ENCODE assay signal across 14 cellular contexts in genomic region chrX:47078129-47079043, GRCh38. TPM values are rescaled to one million over a fixed set of nuclear protein-coding genes. Genes with fewer than 3 reads are reported as not detected.
A peak's percentile ranks its signal among the peaks of the same experiment; 100 is the strongest.
DNase-seq lines count a peak whose midpoint lies in the region; ATAC-seq and TF ChIP-seq lines count a peak whose summit lies in the region.
"Had no signal": no experiment of that assay in that cellular context is flagged by ENCODE, and none has a peak within 500 bp of the region (broad histone marks: within the 10 kb centered on the region; RNA-seq: fewer than 3 reads in every experiment).

Gene RGN (plus strand): TSS chrX:47078443. CDS start chrX:47081145, 2,702 bp downstream.

- H3K36me3 ChIP-seq in hepatocyte (replicated peaks; ENCODE audit: insufficient read depth, low read depth), result no peaks in the 10 kb centered on the region
- H3K36me3 ChIP-seq: BE2C had no signal

- no peaks in the 10 kb centered on the region for H3K4me1 ChIP-seq in hepatocyte (ENCODE audit: insufficient read depth)
- H3K4me1 ChIP-seq: BE2C had no signal

- no peaks in the 10 kb centered on the region for H3K27me3 ChIP-seq in hepatocyte
- H3K27me3 ChIP-seq: BE2C had no signal

- peaks cover 13% of the 10 kb centered on the region for H3K4me1 Mint-ChIP-seq in progenitor cell of endocrine pancreas (ENCODE audit: low read depth)
- no peaks in the 10 kb centered on the region for H3K4me1 Mint-ChIP-seq in chondrocyte (ENCODE audit: low read depth)
- H3K4me1 Mint-ChIP-seq: nephron had no signal

- H3K9me3 Mint-ChIP-seq in progenitor cell of endocrine pancreas (ENCODE audit: low read depth) (peaks cover under 1% of the 10 kb centered on the region), chondrocyte (ENCODE audit: low read depth) (peaks cover 1% of the 10 kb centered on the region)
- H3K9me3 Mint-ChIP-seq: effector memory CD8-positive, alpha-beta T cell had no signal

- no peaks in the 10 kb centered on the region for H3K79me2 ChIP-seq in hepatocyte

- WGBS in hepatocyte (ENCODE audit: low lambda C conversion rate, missing lambda C conversion rate), result 68% methylated on average over 31 of the region's 59 CpGs

- no peaks in the 10 kb centered on the region for H3K9me2 ChIP-seq in hepatocyte (replicated peaks; ENCODE audit: insufficient read depth)

- peak within 1 kb of the TSS; percentile 69 for H3K4me2 ChIP-seq in hepatocyte

- no peaks in the 10 kb centered on the region for H3K27me3 Mint-ChIP-seq in progenitor cell of endocrine pancreas
- no peaks in the 10 kb centered on the region for H3K27me3 Mint-ChIP-seq in chondrocyte (ENCODE audit: low read depth)
- H3K27me3 Mint-ChIP-seq: effector memory CD8-positive, alpha-beta T cell had no signal

- H3K27ac ChIP-seq in hepatocyte, result peak within 1 kb of the TSS; percentile 84

- H3K36me3 Mint-ChIP-seq in progenitor cell of endocrine pancreas (ENCODE audit: insufficient read depth) (no peaks in the 10 kb centered on the region), chondrocyte (ENCODE audit: low read depth) (no peaks in the 10 kb centered on the region)

- no peak within 1 kb of the TSS for H3K27ac Mint-ChIP-seq in progenitor cell of endocrine pancreas
- H3K27ac Mint-ChIP-seq in chondrocyte (ENCODE audit: unreplicated experiment), result no peak within 1 kb of the TSS
- H3K27ac Mint-ChIP-seq: effector memory CD8-positive, alpha-beta T cell; nephron had no signal

- DNase-seq in AG10803 (ENCODE audit: low read depth), result peak; percentile 13
- no peak for DNase-seq in cardiac fibroblast (ENCODE audit: low read depth in 2 of 2)
- peak; percentile 32 for DNase-seq in hepatocyte (ENCODE audit: low spot score)
- peak; percentile 10 for DNase-seq in progenitor cell of endocrine pancreas (ENCODE audit: low spot score, unreplicated experiment)
- no peak for DNase-seq in chondrocyte (ENCODE audit: low spot score)
- no peak for DNase-seq in NCI-H1417 treated with DMSO at 0.1 percent for 48 hours (lab: John Stamatoyannopoulos, UW)
- no peak for DNase-seq in NCI-H1105 treated with DMSO at 0.1 percent for 48 hours (lab: John Stamatoyannopoulos, UW)
- DNase-seq: activated T-cell treated with anti-CD3 and anti-CD28 coated beads, Interleukin-2, amount 50 U/mL, for 48 hours; BE2C; effector memory CD8-positive, alpha-beta T cell; NCI-H226 had no signal

- TF ChIP-seq CTCF in AG10803 (conservative IDR thresholded peaks at IDR 0.05; ENCODE audit: low read length) (no peak), cardiac fibroblast (IDR thresholded peaks at IDR 0.05; ENCODE audit: low read depth, low read length) (no peak), hepatocyte (IDR thresholded peaks at IDR 0.05; ENCODE audit: poor library complexity) (no peak), progenitor cell of endocrine pancreas (IDR thresholded peaks at IDR 0.05; ENCODE audit: unreplicated experiment) (no peak), chondrocyte (IDR thresholded peaks at IDR 0.05) (no peak)

- no peak within 1 kb of the TSS for H2AFZ ChIP-seq in hepatocyte

- ATAC-seq in HG03520 (IDR thresholded peaks at IDR 0.05; ENCODE audit: unreplicated experiment), result no peak
- ATAC-seq: effector memory CD8-positive, alpha-beta T cell; HCT116 had no signal

- no peaks in the 10 kb centered on the region for H3K9me3 ChIP-seq in hepatocyte (ENCODE audit: low read depth)
- H3K9me3 ChIP-seq: BE2C had no signal

- peak within 1 kb of the TSS; percentile 40 for H3K4me3 Mint-ChIP-seq in progenitor cell of endocrine pancreas (ENCODE audit: low read depth)
- H3K4me3 Mint-ChIP-seq in chondrocyte (ENCODE audit: unreplicated experiment), result no peak within 1 kb of the TSS
- H3K4me3 Mint-ChIP-seq: effector memory CD8-positive, alpha-beta T cell; nephron had no signal

- H3K4me3 ChIP-seq in AG10803 (ENCODE audit: low read length), result peak within 1 kb of the TSS; percentile 50
- peak within 1 kb of the TSS; percentile 17 to 32 for H3K4me3 ChIP-seq in cardiac fibroblast (replicated peaks in 1 of 2; ENCODE audit: low read depth in 2 of 2, low read length in 2 of 2)
- no peak within 1 kb of the TSS for H3K4me3 ChIP-seq in hepatocyte

- no peaks in the 10 kb centered on the region for H4K20me1 ChIP-seq in hepatocyte (ENCODE audit: insufficient read depth, poor library complexity, severe bottlenecking)

RNA-seq across cellular contexts. Expression of gene RGN, which starts in this region (rescaled TPM):
- total RNA-seq in hepatocyte (105 and 108 TPM in 2 replicates), progenitor cell of endocrine pancreas (7.3 and 8.0 TPM in 2 replicates), chondrocyte (0.33 TPM in 1 of 3 replicates, not detected in the others)
- polyA plus RNA-seq in hepatocyte, result 82.7 and 111 TPM in 2 replicates

Comparison
In these comparisons a context has a peak if more than half of its experiments do, and no peak if none do; other contexts are left out.
1. RNA of gene RGN (total RNA-seq): 105 to 108 TPM in hepatocyte; 7.3 to 8.0 TPM in progenitor cell of endocrine pancreas and 0.33 TPM in chondrocyte; every median in the first group is over 10 times any median in the second.
2. DNase-seq: peak in AG10803 (single experiment), hepatocyte (single experiment) and progenitor cell of endocrine pancreas (single experiment); none in cardiac fibroblast (0 of 2), chondrocyte (single experiment), NCI-H1417 treated with DMSO at 0.1 percent for 48 hours (single experiment) and NCI-H1105 treated with DMSO at 0.1 percent for 48 hours (single experiment).